Comparison of ENCODE assay signal across 2 cellular contexts in the genomic region with DNA sequence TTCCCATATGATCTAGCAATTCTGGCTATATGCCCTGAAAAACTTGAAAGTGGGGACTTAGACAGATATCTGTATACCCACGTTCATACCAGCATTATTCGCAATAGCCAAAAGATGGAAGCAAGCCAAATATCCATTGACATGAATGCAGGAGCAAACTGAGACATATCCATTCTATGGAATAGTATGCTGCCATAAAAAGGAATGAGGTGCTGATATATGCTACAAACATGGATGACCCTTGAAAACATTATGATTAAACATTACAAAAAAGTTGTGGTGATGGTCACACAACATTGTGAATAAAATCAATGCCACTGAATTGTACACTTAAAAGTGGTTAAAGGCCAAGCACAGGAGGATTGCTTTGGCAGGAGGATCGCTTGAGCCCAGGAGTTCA.
TF ChIP-seq lines count a peak whose summit lies in the region.

No MANE protein-coding gene starts in this region.

TF ChIP-seq in HEK293, 187 proteins besides CTCF, POLR2A, EP300 and RAD21:
- TF ChIP-seq ZNF146 (tag by site-specific recombination; IDR thresholded peaks at IDR 0.05) (peak; percentile 93), ZNF423 (tag by site-specific recombination; IDR thresholded peaks at IDR 0.05) (no peak)

TF ChIP-seq in K562, 482 proteins besides CTCF, POLR2A, EP300 and RAD21 (continued from another document):
- TF ChIP-seq, protein P1, sequence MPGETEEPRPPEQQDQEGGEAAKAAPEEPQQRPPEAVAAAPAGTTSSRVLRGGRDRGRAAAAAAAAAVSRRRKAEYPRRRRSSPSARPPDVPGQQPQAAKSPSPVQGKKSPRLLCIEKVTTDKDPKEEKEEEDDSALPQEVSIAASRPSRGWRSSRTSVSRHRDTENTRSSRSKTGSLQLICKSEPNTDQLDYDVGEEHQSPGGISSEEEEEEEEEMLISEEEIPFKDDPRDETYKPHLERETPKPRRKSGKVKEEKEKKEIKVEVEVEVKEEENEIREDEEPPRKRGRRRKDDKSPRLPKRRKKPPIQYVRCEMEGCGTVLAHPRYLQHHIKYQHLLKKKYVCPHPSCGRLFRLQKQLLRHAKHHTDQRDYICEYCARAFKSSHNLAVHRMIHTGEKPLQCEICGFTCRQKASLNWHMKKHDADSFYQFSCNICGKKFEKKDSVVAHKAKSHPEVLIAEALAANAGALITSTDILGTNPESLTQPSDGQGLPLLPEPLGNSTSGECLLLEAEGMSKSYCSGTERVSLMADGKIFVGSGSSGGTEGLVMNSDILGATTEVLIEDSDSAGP (CRISPR knock-in tag; IDR thresholded peaks at IDR 0.05), result no peak
- no peak for TF ChIP-seq SIRT6 (IDR thresholded peaks at IDR 0.05; ENCODE audit: low read depth, low read length)
- TF ChIP-seq ZNF146 (CRISPR knock-in tag; IDR thresholded peaks at IDR 0.05; ENCODE audit: unreplicated experiment), result peak; percentile 61
- TF ChIP-seq PML (IDR thresholded peaks at IDR 0.05; ENCODE audit: low read length), result no peak
